In genomic region chr5:103232393-103232999, GRCh38 we compare ENCODE assay signal across 9 cellular contexts. TPM values are rescaled to one million over a fixed set of nuclear protein-coding genes. Genes with fewer than 3 reads are reported as not detected.
DNase-seq lines count a peak whose midpoint lies in the region; ATAC-seq and TF ChIP-seq lines count a peak whose summit lies in the region.
"Had no signal": no experiment of that assay in that cellular context is flagged by ENCODE, and none has a peak within 500 bp of the region (broad histone marks: within the 10 kb centered on the region; RNA-seq: fewer than 3 reads in every experiment).

No MANE protein-coding gene starts in this region.

- H3K9me3 Mint-ChIP-seq in osteocyte (ENCODE audit: unreplicated experiment): peaks cover 9% of the 10 kb centered on the region
- H3K9me3 Mint-ChIP-seq: CD8-positive, alpha-beta memory T cell had no signal

- no peak overlapping the region for H3K4me3 Mint-ChIP-seq in osteocyte (ENCODE audit: unreplicated experiment)
- H3K4me3 Mint-ChIP-seq: CD8-positive, alpha-beta memory T cell had no signal

- TF ChIP-seq CTCF in epithelial cell of proximal tubule (conservative IDR thresholded peaks at IDR 0.05; ENCODE audit: low read depth, low read length) (peak; percentile 91), osteocyte (IDR thresholded peaks at IDR 0.05) (peak; percentile 71)

- H3K36me3 Mint-ChIP-seq in osteocyte (ENCODE audit: unreplicated experiment): peaks cover 2% of the 10 kb centered on the region
- H3K36me3 Mint-ChIP-seq: CD8-positive, alpha-beta memory T cell had no signal

- no peak overlapping the region for H3K27ac Mint-ChIP-seq in osteocyte (ENCODE audit: unreplicated experiment)
- H3K27ac Mint-ChIP-seq: CD8-positive, alpha-beta memory T cell had no signal

- no peaks in the 10 kb centered on the region for H3K27me3 Mint-ChIP-seq in osteocyte (ENCODE audit: unreplicated experiment)

- ATAC-seq in GM19324 (IDR thresholded peaks at IDR 0.05; ENCODE audit: low FRiP score, unreplicated experiment) (peak; percentile 67), HG03354 (IDR thresholded peaks at IDR 0.05; ENCODE audit: poor library complexity, severe bottlenecking, unreplicated experiment) (peak; percentile 85)

- H3K4me3 ChIP-seq in epithelial cell of proximal tubule (ENCODE audit: low read depth, low read length): no peak overlapping the region

- H3K4me1 Mint-ChIP-seq in osteocyte (ENCODE audit: unreplicated experiment): peaks cover 5% of the 10 kb centered on the region
- H3K4me1 Mint-ChIP-seq: CD8-positive, alpha-beta memory T cell had no signal

- DNase-seq in NCI-H2081 (lab: John Stamatoyannopoulos, UW) (peak; percentile 5 to 22), NCI-H2081 treated with DMSO at 0.1 percent for 48 hours (lab: John Stamatoyannopoulos, UW) (no peak), RKO (ENCODE audit: low spot score) (peak; percentile 54), epithelial cell of proximal tubule (ENCODE audit: low read depth) (no peak), osteocyte (ENCODE audit: extremely low spot score, unreplicated experiment) (no peak)
- DNase-seq in effector CD4-positive, alpha-beta T cell: no peak

RNA-seq across cellular contexts. Expression of gene MACIR, which starts 26.1 kb away (rescaled TPM):
- 10.8 and 11.9 TPM in 2 replicates for total RNA-seq in epithelial cell of proximal tubule
- 7.7 and 8.4 TPM in 2 replicates for total RNA-seq in osteocyte

Comparison
In these comparisons a context has a peak if more than half of its experiments do, and no peak if none do; other contexts are left out.
1. DNase-seq: peak in NCI-H2081 (2 of 2) and RKO (single experiment); none in NCI-H2081 treated with DMSO at 0.1 percent for 48 hours (single experiment), epithelial cell of proximal tubule (single experiment), osteocyte (single experiment) and effector CD4-positive, alpha-beta T cell (single experiment).